9 cellular contexts compared by ENCODE assay signal in genomic region chr19:53553865-53554791, GRCh38. TPM values are rescaled to one million over a fixed set of nuclear protein-coding genes. Genes with fewer than 3 reads are reported as not detected.
A peak's percentile ranks its signal among the peaks of the same experiment; 100 is the strongest.
DNase-seq lines count a peak whose midpoint lies in the region; ATAC-seq, FAIRE-seq and TF ChIP-seq lines count a peak whose summit lies in the region.
"Had no signal": no experiment of that assay in that cellular context is flagged by ENCODE, and none has a peak within 500 bp of the region (broad histone marks: within the 10 kb centered on the region; RNA-seq: fewer than 3 reads in every experiment).

No MANE protein-coding gene starts in this region.

- SMC1A ChIA-PET in GM12878 (lab: Charles Lee; ENCODE audit: uncharacterized antibody, unreplicated experiment) = no interaction called here

- peak overlapping the region; percentile 80 for H2AFZ ChIP-seq in GM12878 (ENCODE audit: control insufficient read depth, low read depth, low read length)

- 41% methylated on average over 73 of the region's 77 CpGs for WGBS in GM12878 (ENCODE audit: insufficient coverage, insufficient replicate concordance, low lambda C conversion rate, missing lambda C conversion rate)

- peak overlapping the region; percentile 67 for H3K9ac ChIP-seq in GM12878 (ENCODE audit: control insufficient read depth, insufficient read depth, low read length)

- peak overlapping the region; percentile 55 for H3K27ac ChIP-seq in HL-60 (replicated peaks)
- peak overlapping the region; percentile 80 for H3K27ac ChIP-seq in GM12878 (ENCODE audit: control insufficient read depth, insufficient read depth)

- RAD21 ChIA-PET in GM12878 (lab: Charles Lee; ENCODE audit: unreplicated experiment) = interaction anchor here (1.1 kb wide), 1 partner anchor 17 kb away, joined by 3 read pairs; no protein-coding TSS in a partner anchor

- no peak for FAIRE-seq in GM12878 (lab: Jason Lieb, UNC)

- DNase-seq in AG09319 (ENCODE audit: extremely low read depth, low read depth) (peak; percentile 70), GM19238 (ENCODE audit: insufficient read length, low spot score) (peak; percentile 58), HL-60 (ENCODE audit: low read depth in 1 of 2, low spot score in 1 of 2) (peak; percentile 48 to 82), T1000 (lab: John Stamatoyannopoulos, UW) (peak; percentile 65), GM12878 (ENCODE audit: low read depth, low spot score) (peak; percentile 63), iPS-NIHi11 (ENCODE audit: low spot score) (peak; percentile 81), NCI-H1048 (lab: John Stamatoyannopoulos, UW) (no peak)
- peak; percentile 80 to 83 for DNase-seq in stimulated activated CD4-positive, alpha-beta T cell treated with anti-CD3 and anti-CD28 coated beads, Interleukin-15, amount 100 ng/mL, for 1 hour (ENCODE audit: low read depth in 1 of 2, low spot score in 1 of 2)

- CTCF ChIA-PET in GM12878 (lab: Yijun Ruan, JAX) = no interaction called here

- TF ChIP-seq EP300 in GM12878 (IDR thresholded peaks at IDR 0.05; ENCODE audit: borderline replicate concordance in 1 of 2, control insufficient read depth in 1 of 2, low read depth in 2 of 2, low read length in 2 of 2) = peak; percentile 82 to 91; a peak in 3 of 4 replicates

- H3K4me2 ChIP-seq in GM12878 (ENCODE audit: control insufficient read depth, insufficient read depth) = peak overlapping the region; percentile 77

- no peaks in the 10 kb centered on the region for H4K20me1 ChIP-seq in GM12878 (ENCODE audit: control insufficient read depth, insufficient read depth)

- TF ChIP-seq RAD21 in GM12878 (IDR thresholded peaks at IDR 0.05; ENCODE audit: insufficient read depth, low read depth, low read length) = no peak

- in situ Hi-C loops in GM12878 (cut with MboI) = no loop called here

- intact Hi-C loops in GM12878 (cut with micrococcal nuclease; ENCODE audit: unreplicated experiment) = no loop called here

- POLR2A ChIA-PET in GM12878 (lab: Charles Lee) = interaction anchor here (0.7 kb wide), 1 partner anchor 18 kb away, joined by 3 read pairs; no protein-coding TSS in a partner anchor

- no peaks in the 10 kb centered on the region; the same call in 2 of the 3 replicates for H3K9me3 ChIP-seq in GM12878 (replicated peaks; ENCODE audit: control insufficient read depth, insufficient read depth, low read length)

- H3K36me3 ChIP-seq in GM12878 (ENCODE audit: control insufficient read depth in 2 of 2, insufficient read depth in 2 of 2, low read length in 1 of 2) = no peaks in the 10 kb centered on the region

- no TSS peak for BruUV-seq in GM12878 (replicated peaks; lab: Mats Ljungman, UMichigan)

- H3K27me3 ChIP-seq in HL-60 (ENCODE audit: insufficient read depth, poor library complexity, severe bottlenecking) (no peaks in the 10 kb centered on the region), GM12878 (replicated peaks in 1 of 2; ENCODE audit: control insufficient read depth in 2 of 2, insufficient read depth in 2 of 2, low read length in 1 of 2) (no peaks in the 10 kb centered on the region)

- peaks cover 4% of the 10 kb centered on the region for H3K79me2 ChIP-seq in GM12878 (ENCODE audit: control insufficient read depth, insufficient read depth, low read length)

- H3K4me1 ChIP-seq in GM12878 (ENCODE audit: control insufficient read depth, insufficient read depth, low read length) = peaks cover 4% of the 10 kb centered on the region; the same call in 1 of the 2 replicates

- peak overlapping the region; percentile 56 for H3K4me3 ChIP-seq in HL-60 (replicated peaks; ENCODE audit: insufficient read depth, low read length)
- peak overlapping the region; percentile 57; the same call in 1 of the 2 replicates for H3K4me3 ChIP-seq in GM12878

- peak; percentile 88 for TF ChIP-seq POLR2A in GM12878 (IDR thresholded peaks at IDR 0.05; ENCODE audit: low read depth, low read length)

- ATAC-seq in GM12878 = peak; percentile 81
- ATAC-seq: HCT116 had no signal

- TF ChIP-seq CTCF in AG09319 (IDR thresholded peaks at IDR 0.05; ENCODE audit: low read depth, low read length) (no peak), HL-60 (IDR thresholded peaks at IDR 0.05; ENCODE audit: insufficient read depth, low read length) (no peak), GM12878 (IDR thresholded peaks at IDR 0.05 in 2 of 3, conservative IDR thresholded peaks at IDR 0.05 in 1 of 3; ENCODE audit: control insufficient read depth in 2 of 3, extremely low read depth in 1 of 3, insufficient read depth in 1 of 3, low read depth in 3 of 3, low read length in 3 of 3) (no peak)

TF ChIP-seq in GM12878, 131 proteins besides CTCF, POLR2A, EP300 and RAD21 (continues in another document):
- TF ChIP-seq NBN (IDR thresholded peaks at IDR 0.05) (peak; percentile 65), HCFC1 (IDR thresholded peaks at IDR 0.05; ENCODE audit: low read length) (peak; percentile 51), MAX (IDR thresholded peaks at IDR 0.05; ENCODE audit: low read depth, low read length) (peak; percentile 87), MTA2 (IDR thresholded peaks at IDR 0.05; ENCODE audit: low read depth) (peak; percentile 67; the same call in 1 of the 2 replicates), CREB1 (IDR thresholded peaks at IDR 0.05; ENCODE audit: low read depth) (peak; percentile 99), ZNF274 (IDR thresholded peaks at IDR 0.05; ENCODE audit: insufficient read depth, insufficient read length) (no peak), POLR2AphosphoS2 (IDR thresholded peaks at IDR 0.05; ENCODE audit: low read depth, low read length) (peak; percentile 60; the same call in 1 of the 2 replicates), IRF4 (IDR thresholded peaks at IDR 0.05; ENCODE audit: low read depth, low read length) (0 out of 2 replicates have a peak, but pooled peaks have one; percentile 6), POLR2AphosphoS5 (IDR thresholded peaks at IDR 0.05; ENCODE audit: low read length) (peak; percentile 74), RBBP5 (conservative IDR thresholded peaks at IDR 0.05) (no peak), BHLHE40 (IDR thresholded peaks at IDR 0.05; ENCODE audit: borderline replicate concordance in 1 of 2, low read depth in 2 of 2, low read length in 1 of 2) (peak; percentile 90 to 98), NFIC (IDR thresholded peaks at IDR 0.05; ENCODE audit: low read depth, low read length) (no peak), ATF7 (IDR thresholded peaks at IDR 0.05; ENCODE audit: low read depth) (peak; percentile 80), IKZF1 (conservative IDR thresholded peaks at IDR 0.05) (peak; percentile 87), MYC (IDR thresholded peaks at IDR 0.05; ENCODE audit: insufficient read depth, insufficient read length, insufficient replicate concordance, low read length, severe bottlenecking) (peak; percentile 45), E2F8 (IDR thresholded peaks at IDR 0.05; ENCODE audit: low read depth, partially characterized antibody) (peak; percentile 76), WRNIP1 (IDR thresholded peaks at IDR 0.05; ENCODE audit: borderline replicate concordance, low read depth, low read length) (no peak), HDGF (IDR thresholded peaks at IDR 0.05) (peak; percentile 51; the same call in 1 of the 2 replicates), DPF2 (IDR thresholded peaks at IDR 0.05) (0 out of 2 replicates have a peak, but pooled peaks have one; percentile 66), GABPA (IDR thresholded peaks at IDR 0.05; ENCODE audit: low read depth) (no peak), IKZF2 (IDR thresholded peaks at IDR 0.05) (0 out of 4 replicates have a peak, but pooled peaks of 1 of the 2 experiments have one; percentile 29), SIN3A (IDR thresholded peaks at IDR 0.05; ENCODE audit: low read depth, low read length) (0 out of 2 replicates have a peak, but pooled peaks have one; percentile 14), YY1 (IDR thresholded peaks at IDR 0.05; ENCODE audit: low read depth, low read length) (peak; percentile 25; the same call in 1 of the 2 replicates)

RNA-seq across cellular contexts. Expression of gene ZNF331, which starts 16.2 kb away (rescaled TPM):
- 32.4 and 34.7 TPM in 2 replicates for total RNA-seq in GM12878 (2013; cell fraction: nucleolus; rRNA removed)
- 4.3 and 5.4 TPM in 2 replicates for total RNA-seq in GM12878 (2014; rRNA removed)
- 5.1 and 5.6 TPM in 2 replicates for total RNA-seq in GM12878 (2014; rRNA removed; fragmentation: Illumina TruSeq; extraction: Trizol)
- total RNA-seq in GM12878 (2021) = 5.4 and 6.1 TPM in 2 replicates
- 6.7 TPM for polyA plus RNA-seq in GM12878 (2011; ENCODE audit: low read depth)
- polyA plus RNA-seq in GM12878 (2011; rRNA removed) = 11.5 and 12.1 TPM in 2 replicates
- 8.6 and 9.4 TPM in 2 replicates for polyA plus RNA-seq in GM12878 (2011; cell fraction: cytosol; rRNA removed)
- polyA plus RNA-seq in GM12878 (2011; cell fraction: nucleus; rRNA removed) = 17.1 and 20.4 TPM in 2 replicates
- polyA plus RNA-seq in GM12878 (2012) = 9.4 and 10.7 TPM in 2 replicates
- 5.0 and 5.5 TPM in 2 replicates for polyA plus RNA-seq in GM12878 (2014; fragmentation: Illumina TruSeq; extraction: Trizol)
- polyA plus RNA-seq in GM12878 (2014; fragmentation: Nextera tagmentation; extraction: Ambion mirVana) = 1 to 10 TPM; 2.6 to 2.8 TPM
- polyA plus RNA-seq in GM12878 (2014; rRNA removed) = 4.1 and 5.1 TPM in 2 replicates
- 1 to 10 TPM; 6.1 to 6.6 TPM for polyA plus RNA-seq in GM12878 (2016; fragmentation: Nextera tagmentation; extraction: Ambion mirVana)
- polyA minus RNA-seq in GM12878 (2011; rRNA and poly(A)+ RNA removed) = 10.0 TPM in 2 replicates
- polyA minus RNA-seq in GM12878 (2011; cell fraction: cytosol; rRNA and poly(A)+ RNA removed) = 5.2 and 7.2 TPM in 2 replicates
- polyA minus RNA-seq in GM12878 (2011; cell fraction: nucleus; rRNA and poly(A)+ RNA removed) = 8.7 and 18.4 TPM in 2 replicates
